ENCODE assay signal across 13 cellular contexts in the genomic region with DNA sequence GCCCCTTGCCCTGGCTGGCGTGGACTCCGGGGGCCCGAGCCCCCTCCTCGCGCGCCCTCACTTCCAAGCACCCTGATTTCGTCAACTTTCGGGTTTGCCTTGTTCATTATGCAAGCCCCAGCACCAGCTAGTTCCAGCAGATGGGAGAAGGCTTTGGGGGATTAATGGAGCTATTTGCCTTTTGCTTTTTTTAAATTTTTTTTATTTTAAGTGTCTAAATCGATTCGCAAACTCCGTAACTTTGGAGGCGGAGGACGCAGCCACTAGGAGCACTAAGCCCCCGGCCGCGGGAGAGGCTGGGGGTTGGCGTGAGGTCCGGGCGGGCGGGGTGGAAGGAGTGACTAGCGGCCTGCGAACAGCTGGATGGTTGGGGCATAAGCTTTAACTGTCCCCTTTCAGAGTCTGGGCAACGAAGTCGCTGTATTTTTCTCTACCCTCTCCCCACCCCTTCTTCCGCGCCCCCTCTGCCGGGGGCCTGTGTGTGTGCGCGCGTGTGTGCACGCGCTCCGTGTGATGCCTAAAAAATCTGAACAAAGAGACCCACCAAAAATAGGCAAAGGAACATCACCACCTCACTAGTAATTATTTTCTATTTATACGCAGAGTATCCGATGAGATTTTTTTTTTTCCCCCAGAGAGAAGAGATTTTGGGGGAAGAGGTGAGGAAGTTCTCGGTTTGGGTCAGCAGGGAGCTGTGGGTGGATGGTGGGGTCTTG. TPM values are rescaled to one million over a fixed set of nuclear protein-coding genes. Genes with fewer than 3 reads are reported as not detected.
A peak's percentile ranks its signal among the peaks of the same experiment; 100 is the strongest.
DNase-seq lines count a peak whose midpoint lies in the region; ATAC-seq and TF ChIP-seq lines count a peak whose summit lies in the region.
"Had no signal": no experiment of that assay in that cellular context is flagged by ENCODE, and none has a peak within 500 bp of the region (broad histone marks: within the 10 kb centered on the region; RNA-seq: fewer than 3 reads in every experiment).

No MANE protein-coding gene starts in this region.

- H3K23ac ChIP-seq in mesenchymal stem cell (ENCODE audit: low read length in 2 of 2) = no peak overlapping the region

- TF ChIP-seq CTCF in right atrium auricular region (IDR thresholded peaks at IDR 0.05) (no peak), coronary artery (IDR thresholded peaks at IDR 0.05) (no peak), transverse colon (IDR thresholded peaks at IDR 0.05) (no peak)

- H3K4me3 ChIP-seq in right atrium auricular region = peak overlapping the region; percentile 14 to 40
- no peak overlapping the region for H3K4me3 ChIP-seq in right cardiac atrium (ENCODE audit: low read length)
- peak overlapping the region; percentile 62 for H3K4me3 ChIP-seq in coronary artery
- peak overlapping the region; percentile 52 to 60 for H3K4me3 ChIP-seq in mesenchymal stem cell (ENCODE audit: insufficient read depth in 1 of 2, low read depth in 1 of 2, low read length in 2 of 2)
- peak overlapping the region in 3 of 4 donors; percentile 12 to 44 (median 25) for H3K4me3 ChIP-seq in transverse colon
- H3K4me3 ChIP-seq: spleen had no signal

- H2AK5ac ChIP-seq in mesenchymal stem cell (ENCODE audit: low read length, severe bottlenecking) = no peak overlapping the region

- H3K4ac ChIP-seq in mesenchymal stem cell (ENCODE audit: low read depth in 1 of 2, low read length in 2 of 2) = no peak overlapping the region

- no peak overlapping the region for H3K9ac ChIP-seq in mesenchymal stem cell (ENCODE audit: low read length)

- H3K27ac ChIP-seq in right atrium auricular region (no peak overlapping the region), right cardiac atrium (ENCODE audit: low read length) (no peak overlapping the region), coronary artery (no peak overlapping the region), mesenchymal stem cell (ENCODE audit: low read length, poor library complexity, severe bottlenecking) (no peak overlapping the region), transverse colon (no peak overlapping the region)
- H3K27ac ChIP-seq: spleen had no signal

- H3K27me3 ChIP-seq in right atrium auricular region = peaks cover 8 to 22% of the 10 kb centered on the region in 2 donors
- no peaks in the 10 kb centered on the region for H3K27me3 ChIP-seq in right cardiac atrium (ENCODE audit: control insufficient read depth, insufficient read depth)
- H3K27me3 ChIP-seq in mesenchymal stem cell (ENCODE audit: control insufficient read depth in 1 of 2, insufficient read depth in 1 of 2, low read length in 2 of 2) = peaks cover 65 to 76% of the 10 kb centered on the region in 2 experiments
- H3K27me3 ChIP-seq in transverse colon = peaks cover 79% of the 10 kb centered on the region

- no peak overlapping the region for H4K91ac ChIP-seq in mesenchymal stem cell (ENCODE audit: low read length)

- peak overlapping the region; percentile 94 for H3K4me2 ChIP-seq in mesenchymal stem cell (ENCODE audit: low read length, poor library complexity, severe bottlenecking)

- no peaks in the 10 kb centered on the region for H3K36me3 ChIP-seq in right atrium auricular region
- H3K36me3 ChIP-seq in mesenchymal stem cell (ENCODE audit: control insufficient read depth in 1 of 2, insufficient read depth in 2 of 2, low read depth in 1 of 2, low read length in 2 of 2) = peaks cover 0 to 2% of the 10 kb centered on the region in 2 experiments
- H3K36me3 ChIP-seq in transverse colon = no peaks in the 10 kb centered on the region
- H3K36me3 ChIP-seq: spleen had no signal

- WGBS in right cardiac atrium = 2% methylated on average over 36 of the region's 36 CpGs
- WGBS in mesenchymal stem cell = under 1% methylated on average over 29 of the region's 36 CpGs
- 2 to 16% methylated on average over 9 to 36 of the region's 36 CpGs for WGBS in transverse colon (ENCODE audit: low coverage in 1 of 2), 2 donors

- H3K18ac ChIP-seq in mesenchymal stem cell (ENCODE audit: low read depth in 1 of 2, low read length in 2 of 2) = no peak overlapping the region

- in situ Hi-C loops in transverse colon (cut with MboI; ENCODE audit: low pct_ligation_motif_present in 1 of 4, low pct_unique_long_range_greater_than_20kb in 1 of 4, low sequenced_read_pairs in 3 of 4) = no loop called here

- no peak overlapping the region for H2BK120ac ChIP-seq in mesenchymal stem cell (ENCODE audit: low read depth, low read length)

- no peaks in the 10 kb centered on the region for H3K9me3 ChIP-seq in right atrium auricular region
- no peaks in the 10 kb centered on the region for H3K9me3 ChIP-seq in right cardiac atrium (ENCODE audit: control insufficient read depth, low read length)
- no peaks in the 10 kb centered on the region for H3K9me3 ChIP-seq in mesenchymal stem cell (ENCODE audit: control insufficient read depth, low read length)
- H3K9me3 ChIP-seq in transverse colon = no peaks in the 10 kb centered on the region
- H3K9me3 ChIP-seq: spleen had no signal

- H3K4me1 ChIP-seq in right atrium auricular region (peaks cover 0 to 31% of the 10 kb centered on the region in 2 donors), right cardiac atrium (ENCODE audit: control insufficient read depth, insufficient read depth, low read length) (no peaks in the 10 kb centered on the region), mesenchymal stem cell (ENCODE audit: control insufficient read depth, insufficient read depth, low read depth, low read length) (peaks cover 34% of the 10 kb centered on the region), transverse colon (peaks cover 0 to 17% (median 5%) of the 10 kb centered on the region in 4 donors)

- no peaks in the 10 kb centered on the region for H3K79me1 ChIP-seq in mesenchymal stem cell (replicated peaks; ENCODE audit: low read length, poor library complexity, severe bottlenecking)

- no peak overlapping the region for H2BK15ac ChIP-seq in mesenchymal stem cell (ENCODE audit: low read depth, poor library complexity, severe bottlenecking)

- TF ChIP-seq EP300 in transverse colon (IDR thresholded peaks at IDR 0.05; ENCODE audit: low read depth) = no peak

- no peak for TF ChIP-seq POLR2A in transverse colon (IDR thresholded peaks at IDR 0.05)

- ATAC-seq in right cardiac atrium = no peak
- ATAC-seq in GM19452 (IDR thresholded peaks at IDR 0.05; ENCODE audit: unreplicated experiment) = no peak

- H3K14ac ChIP-seq in mesenchymal stem cell (ENCODE audit: low read length in 2 of 2) = no peak overlapping the region

- no peak overlapping the region for H2AFZ ChIP-seq in mesenchymal stem cell (ENCODE audit: low read depth, low read length)

- no peak overlapping the region for H2BK5ac ChIP-seq in mesenchymal stem cell (ENCODE audit: low read depth, low read length, poor library complexity, severe bottlenecking)

- H4K8ac ChIP-seq in mesenchymal stem cell (ENCODE audit: low read length) = no peak overlapping the region

- no peak for DNase-seq in right atrium auricular region (ENCODE audit: low spot score)
- DNase-seq in right cardiac atrium = no peak
- DNase-seq in coronary artery (ENCODE audit: low spot score) = no peak
- no peak for DNase-seq in mesenchymal stem cell
- DNase-seq in transverse colon = no peak
- DNase-seq in mesenteric fat pad (ENCODE audit: low spot score) = no peak
- DNase-seq in activated naive CD4-positive, alpha-beta T cell treated with anti-CD3 and anti-CD28 coated beads, Interleukin-2, amount 50 U/mL, for 16 hours = no peak
- DNase-seq: activated CD4-positive, alpha-beta memory T cell treated with anti-CD3 and anti-CD28 coated beads for 36 hours; effector CD4-positive, alpha-beta T cell; NK-92 treated with Interleukin-12 subunit alpha and Interleukin-12 subunit beta, amount 100 ng/mL, for 24 hours; spleen had no signal

- H2BK12ac ChIP-seq in mesenchymal stem cell (ENCODE audit: low read length in 2 of 2) = no peak overlapping the region

- intact Hi-C loops in right cardiac atrium (cut with DNase I) (no loop called here), transverse colon (cut with DNase I; ENCODE audit: low total_unique reads) (no loop called here)

RNA-seq across cellular contexts. Expression of a gene that starts 2.1 kb away (rescaled TPM):
- total RNA-seq in right atrium auricular region (under 1 TPM; 0.41 to 0.47 TPM), right cardiac atrium (1 to 10 TPM in 2 of 4 donors, under 1 TPM in 2; 0.28 to 1.8 (median 0.82) TPM), transverse colon (10 to 100 TPM in 1 of 4 donors, 1 to 10 TPM in 3; 1.3 to 37.6 (median 2.1) TPM), mesenteric fat pad (not detected)
- 0.34 TPM for polyA plus RNA-seq in right cardiac atrium
- polyA plus RNA-seq in mesenchymal stem cell (2013, experiment 1 of 2) = not detected
- 0.01 TPM for polyA plus RNA-seq in mesenchymal stem cell (2013, experiment 2 of 2)
- polyA plus RNA-seq: BJ had no signal
